ENCODE assay signal across 12 cellular contexts in the genomic region with DNA sequence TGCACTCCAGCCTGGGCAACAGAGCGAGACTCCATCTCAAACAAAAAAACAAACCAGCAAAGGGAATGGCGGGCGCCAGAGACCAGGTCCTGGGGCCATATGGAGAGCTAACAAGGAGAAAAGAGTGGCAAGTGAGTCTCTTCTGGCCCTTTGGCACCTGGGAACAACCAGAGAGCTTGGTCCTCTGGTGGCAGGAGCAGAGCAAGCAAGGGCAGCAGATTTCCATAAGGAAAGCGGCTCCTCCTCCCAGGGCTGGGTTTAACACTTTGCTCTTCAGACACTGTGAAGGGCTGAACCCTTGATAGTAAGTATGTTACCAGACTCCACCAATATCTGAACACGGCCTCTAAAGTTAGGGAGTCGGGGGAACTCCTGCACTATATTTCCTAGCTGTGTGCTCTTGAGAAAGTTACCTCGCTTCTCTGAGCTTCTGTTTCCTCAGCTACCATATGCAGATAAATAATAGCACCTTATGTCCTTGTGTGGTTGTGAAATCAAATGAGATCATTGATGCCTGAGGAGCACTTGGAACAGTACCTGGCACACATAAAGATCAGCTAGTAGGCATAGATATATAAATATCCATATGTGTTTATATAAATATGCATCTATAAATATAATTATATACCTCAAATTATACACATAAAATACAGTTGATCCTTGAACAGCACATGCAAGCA. TPM values are rescaled to one million over a fixed set of nuclear protein-coding genes. Genes with fewer than 3 reads are reported as not detected.
DNase-seq lines count a peak whose midpoint lies in the region; ATAC-seq and TF ChIP-seq lines count a peak whose summit lies in the region.
"Had no signal": no experiment of that assay in that cellular context is flagged by ENCODE, and none has a peak within 500 bp of the region (broad histone marks: within the 10 kb centered on the region; RNA-seq: fewer than 3 reads in every experiment).

No MANE protein-coding gene starts in this region.

- H3K4me1 ChIP-seq in upper lobe of right lung, result peaks cover 39% of the 10 kb centered on the region

- no peaks in the 10 kb centered on the region for H3K9me3 ChIP-seq in upper lobe of right lung

- H3K27me3 ChIP-seq in upper lobe of right lung, result no peaks in the 10 kb centered on the region

- H3K36me3 ChIP-seq in upper lobe of right lung, result no peaks in the 10 kb centered on the region

- in situ Hi-C loops in astrocyte of the spinal cord (cut with HindIII; ENCODE audit: low sequenced_read_pairs), result no loop called here

- POLR2A ChIA-PET in naive thymus-derived CD8-positive, alpha-beta T cell (lab: Charles Lee), result interaction anchor here (1.1 kb wide), 1 partner anchor 9 kb away, joined by 3 read pairs; no protein-coding TSS in a partner anchor

- no peaks in the 10 kb centered on the region for H3K9me3 Mint-ChIP-seq in immature natural killer cell
- H3K9me3 Mint-ChIP-seq in naive thymus-derived CD8-positive, alpha-beta T cell, result no peaks in the 10 kb centered on the region

- no peaks in the 10 kb centered on the region for H3K36me3 Mint-ChIP-seq in immature natural killer cell
- no peaks in the 10 kb centered on the region for H3K36me3 Mint-ChIP-seq in naive thymus-derived CD8-positive, alpha-beta T cell
- H3K36me3 Mint-ChIP-seq: naive B cell had no signal

- no peak overlapping the region for H3K4me3 Mint-ChIP-seq in immature natural killer cell
- H3K4me3 Mint-ChIP-seq in naive thymus-derived CD8-positive, alpha-beta T cell, result peak overlapping the region in 1 of 10 donors; percentile 22

- peak overlapping the region; percentile 95 for H3K27ac ChIP-seq in upper lobe of right lung

- DNase-seq in NCI-H82 (lab: John Stamatoyannopoulos, UW) (peak; percentile 44), NCI-H82 treated with DMSO at 0.1 percent for 48 hours (lab: John Stamatoyannopoulos, UW; ENCODE audit: unreplicated experiment) (no peak), astrocyte of the spinal cord (ENCODE audit: low read depth, low spot score) (no peak), left colon (peak; percentile 39 to 49), upper lobe of right lung (no peak), immature natural killer cell (no peak), NCI-H1048 (lab: John Stamatoyannopoulos, UW) (no peak)
- DNase-seq in naive thymus-derived CD8-positive, alpha-beta T cell, result no peak
- DNase-seq: glutamatergic neuron; naive B cell; NCI-H1417 treated with DMSO at 0.1 percent for 48 hours; stimulated activated CD4-positive, alpha-beta T cell treated with anti-CD3 and anti-CD28 coated beads, Interleukin-2, amount 100 ng/mL, for 48 hours had no signal

- no peak overlapping the region for H3K27ac Mint-ChIP-seq in immature natural killer cell
- no peak overlapping the region for H3K27ac Mint-ChIP-seq in naive thymus-derived CD8-positive, alpha-beta T cell

- H3K27me3 Mint-ChIP-seq in immature natural killer cell (ENCODE audit: low read depth in 3 of 3), result peaks cover 10 to 24% (median 20%) of the 10 kb centered on the region in 3 donors
- H3K27me3 Mint-ChIP-seq in naive thymus-derived CD8-positive, alpha-beta T cell, result peaks cover 10 to 37% (median 28%) of the 10 kb centered on the region in 5 donors

- peak; percentile 38 for ATAC-seq in left colon
- no peak for ATAC-seq in upper lobe of right lung
- ATAC-seq in naive thymus-derived CD8-positive, alpha-beta T cell, result no peak

- TF ChIP-seq CTCF in astrocyte of the spinal cord (IDR thresholded peaks at IDR 0.05; ENCODE audit: low read depth, low read length) (peak; percentile 9), upper lobe of right lung (IDR thresholded peaks at IDR 0.05) (peak; percentile 9)

- H3K4me3 ChIP-seq in astrocyte of the spinal cord (ENCODE audit: low read depth, low read length) (no peak overlapping the region), upper lobe of right lung (no peak overlapping the region)

- H3K4me1 Mint-ChIP-seq in immature natural killer cell, result peaks cover 3 to 8% of the 10 kb centered on the region in 2 donors
- H3K4me1 Mint-ChIP-seq in naive thymus-derived CD8-positive, alpha-beta T cell, result peaks cover 0 to 5% (median 2%) of the 10 kb centered on the region in 4 donors

- intact Hi-C loops in left colon (cut with DNase I, micrococcal nuclease), result loop anchor here in 1 of 2 donors (5.0 kb wide), 1 partner anchor 80 kb away; no protein-coding TSS in a partner anchor
- intact Hi-C loops in upper lobe of right lung (cut with DNase I), result no loop called here

RNA-seq across cellular contexts. Expression of a gene that starts 33.4 kb away (rescaled TPM):
- total RNA-seq in left colon (100 to 1,000 TPM; 140 to 147 TPM), upper lobe of right lung (5.1 TPM)
- under 1 TPM in 2 of 3 donors, not detected in 1; 0.19 to 0.61 TPM for polyA plus RNA-seq in immature natural killer cell
- not detected for total RNA-seq in naive thymus-derived CD8-positive, alpha-beta T cell
- polyA plus RNA-seq in naive thymus-derived CD8-positive, alpha-beta T cell, result under 1 TPM; 0.14 to 0.17 (median 0.15) TPM

Comparison
In these comparisons a context has a peak if more than half of its experiments do, and no peak if none do; other contexts are left out.
1. DNase-seq: peak in NCI-H82 (single experiment) and left colon (2 of 2); none in NCI-H82 treated with DMSO at 0.1 percent for 48 hours (single experiment), astrocyte of the spinal cord (single experiment), upper lobe of right lung (single experiment), immature natural killer cell (0 of 3), NCI-H1048 (single experiment) and naive thymus-derived CD8-positive, alpha-beta T cell (0 of 10).
2. RNA of a gene that starts 33.4 kb away (total RNA-seq): 140 to 147 TPM in left colon; 5.1 TPM in upper lobe of right lung (single experiment) and not detected in naive thymus-derived CD8-positive, alpha-beta T cell; every median in the first group is over 10 times any median in the second.